Comparison of ENCODE assay signal across 27 cellular contexts in genomic region chr4:137656661-137657060, GRCh38.
"Had no signal": no experiment of that assay in that cellular context is flagged by ENCODE, and none has a peak within 500 bp of the region (broad histone marks: within the 10 kb centered on the region; RNA-seq: fewer than 3 reads in every experiment).

No MANE protein-coding gene starts in this region.

- H3K27ac Mint-ChIP-seq: activated CD4-positive, alpha-beta T cell treated with anti-CD3 and anti-CD28 coated beads for 36 hours; activated CD8-positive, alpha-beta memory T cell treated with anti-CD3 and anti-CD28 coated beads, Interleukin-2, amount 10 ng/mL, durations not matched to agents 7 days and 5 days; activated CD8-positive, alpha-beta T cell treated with anti-CD3 and anti-CD28 coated beads, Interleukin-2, amount 10 ng/mL, durations not matched to agents 7 days and 5 days; activated naive CD4-positive, alpha-beta T cell treated with anti-CD3 and anti-CD28 coated beads, Interleukin-2, amount 50 U/mL, for 72 hours; naive thymus-derived CD4-positive, alpha-beta T cell; stimulated activated naive B cell treated with anti-CD40 and anti-IgM and Interleukin-4, amounts not matched to agents 10 μg/mL and 1 μg/mL and 100 μg/mL, for 72 hours had no signal

- H3K27me3 ChIP-seq: esophagus squamous epithelium, heart right ventricle, stomach, thyroid gland had no signal

- H3K27ac ChIP-seq: epithelial cell of prostate, esophagus squamous epithelium, heart right ventricle, stomach, thyroid gland had no signal

- H3K27me3 Mint-ChIP-seq: activated CD4-positive, alpha-beta T cell treated with anti-CD3 and anti-CD28 coated beads for 36 hours; activated CD8-positive, alpha-beta memory T cell treated with anti-CD3 and anti-CD28 coated beads, Interleukin-2, amount 10 ng/mL, durations not matched to agents 7 days and 5 days; central memory CD8-positive, alpha-beta T cell; naive thymus-derived CD4-positive, alpha-beta T cell; stimulated activated naive B cell treated with anti-CD40 and anti-IgM and Interleukin-4, amounts not matched to agents 10 μg/mL and 1 μg/mL and 100 μg/mL, for 72 hours had no signal

- H3K4me3 ChIP-seq: esophagus squamous epithelium, heart right ventricle, stomach, thyroid gland had no signal

- H3K4me1 ChIP-seq: esophagus squamous epithelium, thyroid gland had no signal

- H3K9me3 ChIP-seq: stomach, thyroid gland had no signal

- FAIRE-seq: bronchial epithelial cell, colon had no signal

- H3K9me3 Mint-ChIP-seq: activated naive CD4-positive, alpha-beta T cell treated with anti-CD3 and anti-CD28 coated beads, Interleukin-2, amount 50 U/mL, for 72 hours had no signal

- ATAC-seq: activated CD4-positive, alpha-beta T cell treated with anti-CD3 and anti-CD28 coated beads for 36 hours; activated CD8-positive, alpha-beta memory T cell treated with anti-CD3 and anti-CD28 coated beads, Interleukin-2, amount 10 ng/mL, durations not matched to agents 7 days and 5 days; activated CD8-positive, alpha-beta T cell treated with anti-CD3 and anti-CD28 coated beads, Interleukin-2, amount 10 ng/mL, durations not matched to agents 7 days and 5 days; activated naive CD4-positive, alpha-beta T cell treated with anti-CD3 and anti-CD28 coated beads, Interleukin-2, amount 50 U/mL, for 72 hours; heart right ventricle; naive thymus-derived CD4-positive, alpha-beta T cell; right cardiac atrium; stimulated activated naive B cell treated with anti-CD40 and anti-IgM and Interleukin-4, amounts not matched to agents 10 μg/mL and 1 μg/mL and 100 μg/mL, for 72 hours had no signal

- H3K36me3 ChIP-seq: esophagus squamous epithelium, heart right ventricle, stomach, thyroid gland had no signal

- DNase-seq: activated CD4-positive, alpha-beta T cell treated with anti-CD3 and anti-CD28 coated beads for 36 hours; activated CD4-positive, CD25-positive, alpha-beta regulatory T cell; activated CD8-positive, alpha-beta memory T cell treated with anti-CD3 and anti-CD28 coated beads, Interleukin-2, amount 10 ng/mL, durations not matched to agents 7 days and 5 days; activated CD8-positive, alpha-beta T cell treated with anti-CD3 and anti-CD28 coated beads, Interleukin-2, amount 10 ng/mL, durations not matched to agents 7 days and 5 days; activated naive CD4-positive, alpha-beta T cell; activated T-cell treated with anti-CD3 and anti-CD28 coated beads, Interleukin-2, amount 50 U/mL, for 48 hours; dermis blood vessel endothelial cell; effector CD4-positive, alpha-beta T cell; esophagus squamous epithelium; foreskin melanocyte; heart right ventricle; midbrain; naive thymus-derived CD4-positive, alpha-beta T cell; nucleus accumbens; right cardiac atrium; stimulated activated CD4-positive, alpha-beta T cell treated with anti-CD3 and anti-CD28 coated beads, Interleukin-15, amount 100 ng/mL, for 24 hours; stimulated activated CD4-positive, alpha-beta T cell treated with anti-CD3 and anti-CD28 coated beads, Interleukin-2, amount 100 ng/mL, for 24 hours; stimulated activated naive B cell treated with anti-CD40 and anti-IgM and Interleukin-4, amounts not matched to agents 10 μg/mL and 1 μg/mL and 100 μg/mL, for 72 hours; stomach; T1000; thyroid gland had no signal

- H3K36me3 Mint-ChIP-seq: activated CD8-positive, alpha-beta memory T cell treated with anti-CD3 and anti-CD28 coated beads, Interleukin-2, amount 10 ng/mL, durations not matched to agents 7 days and 5 days; activated naive CD4-positive, alpha-beta T cell treated with anti-CD3 and anti-CD28 coated beads, Interleukin-2, amount 50 U/mL, for 72 hours; naive thymus-derived CD4-positive, alpha-beta T cell; stimulated activated naive B cell treated with anti-CD40 and anti-IgM and Interleukin-4, amounts not matched to agents 10 μg/mL and 1 μg/mL and 100 μg/mL, for 72 hours had no signal

- H3K4me3 Mint-ChIP-seq: activated CD4-positive, alpha-beta T cell treated with anti-CD3 and anti-CD28 coated beads for 36 hours; activated CD8-positive, alpha-beta memory T cell treated with anti-CD3 and anti-CD28 coated beads, Interleukin-2, amount 10 ng/mL, durations not matched to agents 7 days and 5 days; activated CD8-positive, alpha-beta T cell treated with anti-CD3 and anti-CD28 coated beads, Interleukin-2, amount 10 ng/mL, durations not matched to agents 7 days and 5 days; central memory CD8-positive, alpha-beta T cell; naive thymus-derived CD4-positive, alpha-beta T cell; neural crest cell; stimulated activated naive B cell treated with anti-CD40 and anti-IgM and Interleukin-4, amounts not matched to agents 10 μg/mL and 1 μg/mL and 100 μg/mL, for 72 hours had no signal

- H3K4me1 Mint-ChIP-seq: activated CD4-positive, alpha-beta T cell treated with anti-CD3 and anti-CD28 coated beads for 36 hours; activated CD8-positive, alpha-beta memory T cell treated with anti-CD3 and anti-CD28 coated beads, Interleukin-2, amount 10 ng/mL, durations not matched to agents 7 days and 5 days; central memory CD8-positive, alpha-beta T cell; naive thymus-derived CD4-positive, alpha-beta T cell; stimulated activated naive B cell treated with anti-CD40 and anti-IgM and Interleukin-4, amounts not matched to agents 10 μg/mL and 1 μg/mL and 100 μg/mL, for 72 hours had no signal
